Comparison of ENCODE assay signal across 22 cellular contexts in genomic region chr12:18551703-18552102, GRCh38.
"Had no signal": no experiment of that assay in that cellular context is flagged by ENCODE, and none has a peak within 500 bp of the region (broad histone marks: within the 10 kb centered on the region; RNA-seq: fewer than 3 reads in every experiment).

No MANE protein-coding gene starts in this region.

- H3K27ac Mint-ChIP-seq: activated B cell treated with CpG ODN at 0.5 μM for 24 hours; activated CD4-positive, alpha-beta T cell treated with anti-CD3 and anti-CD28 coated beads, Interleukin-2, amount 10 ng/mL, durations not matched to agents 24 days and 14 days; activated naive CD4-positive, alpha-beta T cell treated with anti-CD3 and anti-CD28 coated beads, Interleukin-2, amount 50 U/mL, for 72 hours; activated naive CD8-positive, alpha-beta T cell treated with anti-CD3 and anti-CD28 coated beads, Interleukin-2, amount 50 U/mL, for 24 hours; brain; T-helper 17 cell had no signal

- H3K27me3 Mint-ChIP-seq: activated B cell treated with CpG ODN at 0.5 μM for 24 hours; activated CD4-positive, alpha-beta T cell treated with anti-CD3 and anti-CD28 coated beads, Interleukin-2, amount 10 ng/mL, durations not matched to agents 24 days and 14 days; activated naive CD8-positive, alpha-beta T cell treated with anti-CD3 and anti-CD28 coated beads, Interleukin-2, amount 50 U/mL, for 24 hours; T-helper 17 cell had no signal

- H3K27me3 ChIP-seq: ascending aorta had no signal

- H3K9me3 ChIP-seq: ascending aorta had no signal

- H3K4me3 Mint-ChIP-seq: activated B cell treated with CpG ODN at 0.5 μM for 24 hours; activated CD4-positive, alpha-beta T cell treated with anti-CD3 and anti-CD28 coated beads, Interleukin-2, amount 10 ng/mL, durations not matched to agents 24 days and 14 days; activated naive CD8-positive, alpha-beta T cell treated with anti-CD3 and anti-CD28 coated beads, Interleukin-2, amount 50 U/mL, for 24 hours; activated T-cell treated with anti-CD3 and anti-CD28 coated beads, Interleukin-2, amount 50 U/mL, for 4 hours; brain; T-helper 17 cell had no signal

- H3K4me3 ChIP-seq: ascending aorta had no signal

- H3K27ac ChIP-seq: ascending aorta had no signal

- H3K4me1 ChIP-seq: ascending aorta had no signal

- FAIRE-seq: TTC549 had no signal

- H3K9me3 Mint-ChIP-seq: activated CD4-positive, alpha-beta T cell treated with anti-CD3 and anti-CD28 coated beads, Interleukin-2, amount 10 ng/mL, durations not matched to agents 24 days and 14 days; activated naive CD8-positive, alpha-beta T cell treated with anti-CD3 and anti-CD28 coated beads, Interleukin-2, amount 50 U/mL, for 24 hours; activated T-cell treated with anti-CD3 and anti-CD28 coated beads, Interleukin-2, amount 50 U/mL, for 4 hours had no signal

- ATAC-seq: activated naive CD4-positive, alpha-beta T cell treated with anti-CD3 and anti-CD28 coated beads, Interleukin-2, amount 50 U/mL, for 72 hours; activated naive CD8-positive, alpha-beta T cell treated with anti-CD3 and anti-CD28 coated beads, Interleukin-2, amount 50 U/mL, for 24 hours; activated T-cell treated with anti-CD3 and anti-CD28 coated beads, Interleukin-2, amount 50 U/mL, for 4 hours; T-helper 17 cell had no signal

- DNase-seq: activated B cell treated with CpG ODN at 0.5 μM for 24 hours; activated CD4-positive, alpha-beta T cell treated with anti-CD3 and anti-CD28 coated beads for 1 hour; activated CD4-positive, alpha-beta T cell treated with anti-CD3 and anti-CD28 coated beads, Interleukin-2, amount 10 ng/mL, durations not matched to agents 24 days and 14 days; activated CD4-positive, alpha-beta T cell treated with anti-CD3 and anti-CD28 coated beads, Interleukin-2, amount 50 U/mL, for 48 hours; activated effector memory CD4-positive, alpha-beta T cell treated with anti-CD3 and anti-CD28 coated beads, Interleukin-2, amount 50 U/mL, for 16 hours; activated naive CD4-positive, alpha-beta T cell treated with Interleukin-2 at 50 U/mL for 16 hours; activated naive CD8-positive, alpha-beta T cell treated with anti-CD3 and anti-CD28 coated beads, Interleukin-2, amount 50 U/mL, for 24 hours; activated T-cell treated with anti-CD3 and anti-CD28 coated beads, Interleukin-2, amount 50 U/mL, for 4 hours; amniotic stem cell; Karpas-422; MM.1S; NCI-H1105 treated with DMSO at 0.1 percent for 48 hours; NCI-H1436 treated with DMSO at 0.1 percent for 48 hours; NCI-H2081; NCI-H524; SIG-M5; T-helper 17 cell; T-helper 9 cell had no signal

- H3K36me3 ChIP-seq: ascending aorta had no signal

- H3K36me3 Mint-ChIP-seq: activated naive CD4-positive, alpha-beta T cell treated with anti-CD3 and anti-CD28 coated beads, Interleukin-2, amount 50 U/mL, for 72 hours; brain had no signal

- H3K4me1 Mint-ChIP-seq: activated B cell treated with CpG ODN at 0.5 μM for 24 hours; activated CD4-positive, alpha-beta T cell treated with anti-CD3 and anti-CD28 coated beads, Interleukin-2, amount 10 ng/mL, durations not matched to agents 24 days and 14 days; activated naive CD8-positive, alpha-beta T cell treated with anti-CD3 and anti-CD28 coated beads, Interleukin-2, amount 50 U/mL, for 24 hours; T-helper 17 cell had no signal
